Comparison of ENCODE assay signal across 9 cellular contexts in genomic region chr7:20220824-20221547, GRCh38. TPM values are rescaled to one million over a fixed set of nuclear protein-coding genes. Genes with fewer than 3 reads are reported as not detected.
A peak's percentile ranks its signal among the peaks of the same experiment; 100 is the strongest.
DNase-seq lines count a peak whose midpoint lies in the region; ATAC-seq and TF ChIP-seq lines count a peak whose summit lies in the region.
"Had no signal": no experiment of that assay in that cellular context is flagged by ENCODE, and none has a peak within 500 bp of the region (broad histone marks: within the 10 kb centered on the region; RNA-seq: fewer than 3 reads in every experiment).

No MANE protein-coding gene starts in this region.

- H3K4me1 ChIP-seq in body of pancreas = peaks cover 40% of the 10 kb centered on the region

- no peaks in the 10 kb centered on the region for H3K9me3 ChIP-seq in body of pancreas

- TF ChIP-seq POLR2A in body of pancreas (IDR thresholded peaks at IDR 0.05) = no peak

- DNase-seq in G401 (ENCODE audit: low spot score) (peak; percentile 3), HL-60 (ENCODE audit: low read depth in 1 of 2, low spot score in 1 of 2) (peak; percentile 12 to 55), body of pancreas (peak in 1 of 4 donors; percentile 35), neural crest cell (ENCODE audit: low read depth, low spot score) (no peak), DMS 273 treated with DMSO at 0.1 percent for 48 hours (lab: John Stamatoyannopoulos, UW) (no peak), NCI-H446 treated with DMSO at 0.1 percent for 48 hours (lab: John Stamatoyannopoulos, UW) (no peak)
- DNase-seq in effector memory CD8-positive, alpha-beta T cell = no peak
- DNase-seq: effector memory CD4-positive, alpha-beta T cell had no signal

- H3K36me3 ChIP-seq in body of pancreas (replicated peaks in 1 of 2; ENCODE audit: insufficient read depth in 1 of 2, low read depth in 2 of 2) = no peaks in the 10 kb centered on the region

- no peak overlapping the region for H3K4me3 Mint-ChIP-seq in neural crest cell
- no peak overlapping the region for H3K4me3 Mint-ChIP-seq in effector memory CD8-positive, alpha-beta T cell

- H3K27ac Mint-ChIP-seq in neural crest cell (ENCODE audit: unreplicated experiment) = peak overlapping the region; percentile 53
- no peak overlapping the region for H3K27ac Mint-ChIP-seq in effector memory CD8-positive, alpha-beta T cell

- no peak for TF ChIP-seq CTCF in HL-60 (IDR thresholded peaks at IDR 0.05; ENCODE audit: insufficient read depth, low read length)
- TF ChIP-seq CTCF in body of pancreas (IDR thresholded peaks at IDR 0.05) = no peak
- no peak for TF ChIP-seq CTCF in neural crest cell (conservative IDR thresholded peaks at IDR 0.05)

- 49 to 51% methylated on average over 4 of the region's 4 CpGs for WGBS in body of pancreas, 2 donors

- H3K27ac ChIP-seq in HL-60 (replicated peaks) = peak overlapping the region; percentile 83
- peak overlapping the region; percentile 32 to 91 (median 90) for H3K27ac ChIP-seq in body of pancreas

- H3K4me3 ChIP-seq in HL-60 (replicated peaks; ENCODE audit: insufficient read depth, low read length) (no peak overlapping the region), body of pancreas (no peak overlapping the region)

- H3K27me3 ChIP-seq in HL-60 (ENCODE audit: insufficient read depth, poor library complexity, severe bottlenecking) (no peaks in the 10 kb centered on the region), body of pancreas (no peaks in the 10 kb centered on the region)

- H3K27me3 Mint-ChIP-seq in neural crest cell (ENCODE audit: low read depth) = no peaks in the 10 kb centered on the region
- no peaks in the 10 kb centered on the region for H3K27me3 Mint-ChIP-seq in effector memory CD8-positive, alpha-beta T cell

- in situ Hi-C loops in G401 (cut with HindIII; ENCODE audit: low sequenced_read_pairs) = no loop called here

- peaks cover 47% of the 10 kb centered on the region for H3K4me1 Mint-ChIP-seq in neural crest cell
- peaks cover 0 to 9% of the 10 kb centered on the region in 2 donors for H3K4me1 Mint-ChIP-seq in effector memory CD8-positive, alpha-beta T cell (ENCODE audit: low read depth in 2 of 2)

- H3K9me3 Mint-ChIP-seq in neural crest cell = no peaks in the 10 kb centered on the region
- H3K9me3 Mint-ChIP-seq in effector memory CD8-positive, alpha-beta T cell = peaks cover 1 to 14% of the 10 kb centered on the region in 2 donors

- H3K36me3 Mint-ChIP-seq in neural crest cell (ENCODE audit: low read depth) = no peaks in the 10 kb centered on the region
- H3K36me3 Mint-ChIP-seq in effector memory CD8-positive, alpha-beta T cell (ENCODE audit: insufficient read depth) = peaks cover 3% of the 10 kb centered on the region

- ATAC-seq in body of pancreas (no peak), HG03139 (IDR thresholded peaks at IDR 0.05; ENCODE audit: unreplicated experiment) (no peak)
- ATAC-seq in effector memory CD8-positive, alpha-beta T cell (replicated peaks) = no peak

- intact Hi-C loops in body of pancreas (cut with DNase I) = no loop called here

RNA-seq across cellular contexts. Expression of gene MACC1, which starts 3.8 kb away (rescaled TPM):
- not detected in 2 replicates for total RNA-seq in G401 (2014; rRNA removed; shearing (Covaris generic))
- total RNA-seq in body of pancreas (10 to 100 TPM; 15.2 to 16.6 TPM), neural crest cell (0.12 TPM in 1 of 2 replicates, not detected in the other)

Comparison
In these comparisons a context has a peak if more than half of its experiments do, and no peak if none do; other contexts are left out.
1. DNase-seq: peak in G401 (single experiment) and HL-60 (2 of 2); none in neural crest cell (single experiment), DMS 273 treated with DMSO at 0.1 percent for 48 hours (single experiment), effector memory CD8-positive, alpha-beta T cell (0 of 3) and NCI-H446 treated with DMSO at 0.1 percent for 48 hours (single experiment).
2. RNA of gene MACC1, which starts 3.8 kb away (total RNA-seq): 15.2 to 16.6 TPM in body of pancreas; 0.12 TPM in neural crest cell and not detected in G401; every median in the first group is over 10 times any median in the second.